In genomic region chr1:243563732-243564131, GRCh38 we compare ENCODE assay signal across 32 cellular contexts.
"Had no signal": no experiment of that assay in that cellular context is flagged by ENCODE, and none has a peak within 500 bp of the region (broad histone marks: within the 10 kb centered on the region; RNA-seq: fewer than 3 reads in every experiment).

No MANE protein-coding gene starts in this region.

- FAIRE-seq: bronchial epithelial cell had no signal

- H3K4me1 ChIP-seq: adrenal gland had no signal

- ATAC-seq: activated CD8-positive, alpha-beta T cell treated with anti-CD3 and anti-CD28 coated beads for 36 hours; activated naive CD4-positive, alpha-beta T cell treated with anti-CD3 and anti-CD28 coated beads, Interleukin-2, amount 50 U/mL, for 72 hours; activated T-cell treated with anti-CD3 and anti-CD28 coated beads, Interleukin-2, amount 50 U/mL, for 4 hours; activated T-cell treated with anti-CD3 and anti-CD28 coated beads, Interleukin-2, amount 50 U/mL, for 72 hours; activated T-helper 17 cell treated with anti-CD3 and anti-CD28 coated beads, Interleukin-2, amount 50 U/mL, for 72 hours had no signal

- H3K27ac ChIP-seq: adrenal gland, ascending aorta, cardiac muscle cell, VCaP had no signal

- H3K36me3 ChIP-seq: adrenal gland, cardiac muscle cell had no signal

- H3K9me3 ChIP-seq: ascending aorta had no signal

- DNase-seq: activated B cell treated with CpG ODN at 0.5 μM for 24 hours; activated CD4-positive, alpha-beta memory T cell treated with anti-CD3 and anti-CD28 coated beads for 36 hours; activated CD4-positive, alpha-beta T cell treated with anti-CD3 and anti-CD28 coated beads for 4 hours; activated CD4-positive, alpha-beta T cell treated with anti-CD3 and anti-CD28 coated beads, Interleukin-2, amount 10 ng/mL, durations not matched to agents 24 days and 14 days; activated CD4-positive, alpha-beta T cell treated with anti-CD3 and anti-CD28 coated beads, Interleukin-2, amount 50 U/mL, for 1 hour; activated CD4-positive, alpha-beta T cell treated with anti-CD3 and anti-CD28 coated beads, Interleukin-2, amount 50 U/mL, for 4 hours; activated CD4-positive, CD25-positive, alpha-beta regulatory T cell treated with anti-CD3 and anti-CD28 coated beads, Interleukin-2, amount 50 U/mL, for 72 hours; activated CD8-positive, alpha-beta memory T cell treated with anti-CD3 and anti-CD28 coated beads, Interleukin-2, amount 50 U/mL, for 4 hours; activated CD8-positive, alpha-beta T cell treated with anti-CD3 and anti-CD28 coated beads for 36 hours; activated effector memory CD4-positive, alpha-beta T cell treated with anti-CD3 and anti-CD28 coated beads, Interleukin-2, amount 50 U/mL, for 16 hours; activated gamma-delta T cell treated with Interleukin-2 at 50 U/mL for 16 hours; activated naive CD4-positive, alpha-beta T cell; activated naive CD4-positive, alpha-beta T cell treated with anti-CD3 and anti-CD28 coated beads for 36 hours; activated naive CD4-positive, alpha-beta T cell treated with anti-CD3 and anti-CD28 coated beads, Interleukin-2, amount 50 U/mL, for 16 hours; activated naive CD8-positive, alpha-beta T cell treated with anti-CD3 and anti-CD28 coated beads for 36 hours; activated T-cell treated with anti-CD3 and anti-CD28 coated beads for 4 hours; activated T-cell treated with anti-CD3 and anti-CD28 coated beads, Interleukin-2, amount 50 U/mL, for 1 hour; activated T-cell treated with anti-CD3 and anti-CD28 coated beads, Interleukin-2, amount 50 U/mL, for 4 hours; activated T-cell treated with anti-CD3 and anti-CD28 coated beads, Interleukin-2, amount 50 U/mL, for 72 hours; adrenal gland; amniotic stem cell; caudate nucleus; cerebellar nuclear complex; T-helper 1 cell; T-helper 2 cell; T-helper 9 cell had no signal

- H3K27me3 ChIP-seq: adrenal gland, ascending aorta, cardiac muscle cell had no signal

- H3K4me3 ChIP-seq: adrenal gland, ascending aorta, cardiac muscle cell had no signal
